In the genomic region with DNA sequence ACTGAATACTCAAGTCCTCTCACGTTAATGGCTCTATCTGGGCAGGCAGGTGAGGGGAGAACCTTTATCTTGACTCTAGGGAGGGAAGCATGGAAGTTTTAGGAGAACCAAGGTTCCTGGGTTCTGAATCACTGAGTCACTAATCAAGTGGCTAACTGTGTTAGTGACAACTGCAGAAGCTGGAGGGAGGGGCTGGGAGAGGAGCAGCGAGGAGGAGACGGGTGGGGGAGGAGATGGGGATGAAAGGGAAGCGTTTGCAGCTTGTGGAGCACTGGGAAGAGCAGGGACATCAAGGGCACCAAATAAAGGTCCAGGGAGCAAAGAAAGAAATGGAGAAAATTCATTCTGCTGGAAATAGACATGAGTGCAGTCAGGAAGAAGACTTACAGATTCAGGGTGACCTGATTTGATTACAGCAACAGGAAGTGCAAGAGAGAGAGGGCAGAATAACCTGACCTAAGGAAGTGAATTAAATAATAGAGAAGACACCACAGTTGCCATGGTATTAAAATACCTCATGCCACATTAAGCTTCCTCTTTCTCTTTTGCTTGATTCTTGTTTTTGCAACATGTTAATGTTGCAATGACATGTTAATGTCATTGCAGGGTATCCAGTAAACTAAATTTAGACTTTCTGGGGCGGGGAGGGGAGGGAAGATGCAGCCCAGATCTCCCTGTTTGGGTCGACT, we compare ENCODE assay signal across 9 cellular contexts. TPM values are rescaled to one million over a fixed set of nuclear protein-coding genes. Genes with fewer than 3 reads are reported as not detected.
DNase-seq lines count a peak whose midpoint lies in the region; ATAC-seq and TF ChIP-seq lines count a peak whose summit lies in the region.
"Had no signal": no experiment of that assay in that cellular context is flagged by ENCODE, and none has a peak within 500 bp of the region (broad histone marks: within the 10 kb centered on the region; RNA-seq: fewer than 3 reads in every experiment).

No MANE protein-coding gene starts in this region.

- H3K27me3 ChIP-seq in CD4-positive, CD25-positive, alpha-beta regulatory T cell (ENCODE audit: control insufficient read depth, insufficient read depth, low read length), result no peaks in the 10 kb centered on the region
- H3K27me3 ChIP-seq in WERI-Rb-1 (ENCODE audit: insufficient read depth, low read depth, severe bottlenecking), result peaks cover 21% of the 10 kb centered on the region
- peaks cover 9% of the 10 kb centered on the region for H3K27me3 ChIP-seq in mesendoderm (ENCODE audit: insufficient read depth, low read length, poor library complexity)
- no peaks in the 10 kb centered on the region for H3K27me3 ChIP-seq in tibial nerve

- no peaks in the 10 kb centered on the region for H3K36me3 ChIP-seq in CD4-positive, CD25-positive, alpha-beta regulatory T cell (ENCODE audit: control insufficient read depth, insufficient read depth, low read length)
- H3K36me3 ChIP-seq in WERI-Rb-1 (no peaks in the 10 kb centered on the region), mesendoderm (ENCODE audit: control insufficient read depth, insufficient read depth, low read length) (no peaks in the 10 kb centered on the region), tibial nerve (no peaks in the 10 kb centered on the region)

- no peaks in the 10 kb centered on the region for H3K79me2 ChIP-seq in mesendoderm (ENCODE audit: control insufficient read depth, insufficient read depth, low read length)

- H4K5ac ChIP-seq in mesendoderm (ENCODE audit: low read length), result no peak overlapping the region

- no peaks in the 10 kb centered on the region for H3K36me3 Mint-ChIP-seq in CD4-positive, CD25-positive, alpha-beta regulatory T cell

- peak overlapping the region; percentile 44 for H3K56ac ChIP-seq in mesendoderm (ENCODE audit: low read length)

- H3K4me1 Mint-ChIP-seq in CD4-positive, CD25-positive, alpha-beta regulatory T cell, result peaks cover 11 to 49% (median 27%) of the 10 kb centered on the region in 4 donors

- no peaks in the 10 kb centered on the region for H3K9me3 Mint-ChIP-seq in CD4-positive, CD25-positive, alpha-beta regulatory T cell

- no peak overlapping the region for H3K23ac ChIP-seq in mesendoderm (ENCODE audit: low read length)

- H3K4me3 Mint-ChIP-seq in CD4-positive, CD25-positive, alpha-beta regulatory T cell, result peak overlapping the region; percentile 83 to 95 (median 90)

- peaks cover 40% of the 10 kb centered on the region for H3K4me1 ChIP-seq in CD4-positive, CD25-positive, alpha-beta regulatory T cell (ENCODE audit: control insufficient read depth, insufficient read depth, low read length, poor library complexity, severe bottlenecking)
- H3K4me1 ChIP-seq in mesendoderm (ENCODE audit: control insufficient read depth, low read depth, low read length) (peaks cover 5% of the 10 kb centered on the region), tibial nerve (peaks cover 0 to 33% (median 9%) of the 10 kb centered on the region in 4 donors)

- no peak overlapping the region for H2BK15ac ChIP-seq in mesendoderm (replicated peaks; ENCODE audit: low read depth)

- peak in 1 of 2 donors; percentile 35 for TF ChIP-seq EP300 in tibial nerve (IDR thresholded peaks at IDR 0.05)

- no peaks in the 10 kb centered on the region for H3K9me3 ChIP-seq in CD4-positive, CD25-positive, alpha-beta regulatory T cell (ENCODE audit: control insufficient read depth in 2 of 2, low read length in 2 of 2)
- no peaks in the 10 kb centered on the region for H3K9me3 ChIP-seq in WERI-Rb-1 (ENCODE audit: severe bottlenecking)
- no peaks in the 10 kb centered on the region for H3K9me3 ChIP-seq in tibial nerve

- H3K9ac ChIP-seq in mesendoderm (ENCODE audit: low read length), result no peak overlapping the region

- H2BK120ac ChIP-seq in mesendoderm (ENCODE audit: low read depth, low read length), result no peak overlapping the region

- no peak overlapping the region for H2BK5ac ChIP-seq in mesendoderm (ENCODE audit: low read length)

- H3K79me1 ChIP-seq in mesendoderm (ENCODE audit: low read length), result no peaks in the 10 kb centered on the region

- no peak for TF ChIP-seq POLR2A in tibial nerve (IDR thresholded peaks at IDR 0.05)

- DNase-seq in CD4-positive, CD25-positive, alpha-beta regulatory T cell, result peak in 2 of 3 donors; percentile 83 to 86
- DNase-seq in WERI-Rb-1 (peak; percentile 31), mesendoderm (peak; percentile 75), NCI-H2081 treated with DMSO at 0.1 percent for 48 hours (lab: John Stamatoyannopoulos, UW) (no peak), tibial nerve (ENCODE audit: low spot score in 2 of 2) (no peak)
- no peak for DNase-seq in stimulated activated CD4-positive, alpha-beta T cell treated with anti-CD3 and anti-CD28 coated beads, Interleukin-2, amount 100 ng/mL, for 24 hours
- DNase-seq: left cardiac atrium had no signal

- H3K4me2 ChIP-seq in mesendoderm (ENCODE audit: low read length), result no peak overlapping the region

- H3K27ac Mint-ChIP-seq in CD4-positive, CD25-positive, alpha-beta regulatory T cell, result peak overlapping the region; percentile 97 to 100 (median 99)

- ATAC-seq in CD4-positive, CD25-positive, alpha-beta regulatory T cell (ENCODE audit: low read depth in 2 of 2), result peak; percentile 75 to 76
- ATAC-seq in HG03175 (IDR thresholded peaks at IDR 0.05; ENCODE audit: unreplicated experiment) (peak; percentile 41), GM18870 (IDR thresholded peaks at IDR 0.05; ENCODE audit: unreplicated experiment) (no peak)
- ATAC-seq: left cardiac atrium had no signal

- no peak overlapping the region for H3K18ac ChIP-seq in mesendoderm (ENCODE audit: low read length)

- H3K4me3 ChIP-seq in CD4-positive, CD25-positive, alpha-beta regulatory T cell (ENCODE audit: low read depth, low read length), result peak overlapping the region; percentile 65
- no peak overlapping the region for H3K4me3 ChIP-seq in WERI-Rb-1 (ENCODE audit: low read depth, low read length)
- H3K4me3 ChIP-seq in mesendoderm (ENCODE audit: low read length), result no peak overlapping the region
- peak overlapping the region in 1 of 4 donors; percentile 14 for H3K4me3 ChIP-seq in tibial nerve

- H3K27me3 Mint-ChIP-seq in CD4-positive, CD25-positive, alpha-beta regulatory T cell, result no peaks in the 10 kb centered on the region

- no peak for TF ChIP-seq CTCF in WERI-Rb-1 (IDR thresholded peaks at IDR 0.05; ENCODE audit: low read depth, low read length)
- TF ChIP-seq CTCF in tibial nerve (IDR thresholded peaks at IDR 0.05), result no peak

- no peak overlapping the region for H2AK5ac ChIP-seq in mesendoderm (ENCODE audit: low read length)

- H3K4ac ChIP-seq in mesendoderm (ENCODE audit: low read depth, low read length), result no peak overlapping the region

- peak overlapping the region; percentile 88 for H3K27ac ChIP-seq in CD4-positive, CD25-positive, alpha-beta regulatory T cell (ENCODE audit: insufficient read depth, low read length, poor library complexity, severe bottlenecking)
- H3K27ac ChIP-seq in WERI-Rb-1, result no peak overlapping the region
- no peak overlapping the region for H3K27ac ChIP-seq in mesendoderm (ENCODE audit: low read depth, low read length)
- H3K27ac ChIP-seq in tibial nerve, result peak overlapping the region in 2 of 4 donors; percentile 22 to 52

- H4K8ac ChIP-seq in mesendoderm (ENCODE audit: low read depth, low read length), result no peak overlapping the region

- WGBS in mesendoderm (ENCODE audit: extremely low coverage, insufficient coverage, low lambda C conversion rate), result no CpG with 5 or more reads among the region's 6 CpGs
- WGBS in tibial nerve, 2 donors, result 39 to 46% methylated on average over 6 of the region's 6 CpGs

RNA-seq across cellular contexts. Expression of a gene that starts 4.5 kb away (rescaled TPM):
- total RNA-seq in CD4-positive, CD25-positive, alpha-beta regulatory T cell, result 50.8 TPM
- 10 to 100 TPM in 2 of 4 donors, 1 to 10 TPM in 2; 8.9 to 13.8 (median 10.1) TPM for polyA plus RNA-seq in CD4-positive, CD25-positive, alpha-beta regulatory T cell
- polyA plus RNA-seq in mesendoderm (2013, experiment 1 of 2), result 10.1 TPM
- 9.5 TPM for polyA plus RNA-seq in mesendoderm (2013, experiment 2 of 2)
- total RNA-seq in tibial nerve, result 10 to 100 TPM; 49.2 to 81.4 (median 65.7) TPM

Comparison
In these comparisons a context has a peak if more than half of its experiments do, and no peak if none do; other contexts are left out.
1. DNase-seq: peak in CD4-positive, CD25-positive, alpha-beta regulatory T cell (2 of 3), WERI-Rb-1 (single experiment) and mesendoderm (single experiment); none in stimulated activated CD4-positive, alpha-beta T cell treated with anti-CD3 and anti-CD28 coated beads, Interleukin-2, amount 100 ng/mL, for 24 hours (0 of 2), NCI-H2081 treated with DMSO at 0.1 percent for 48 hours (single experiment) and tibial nerve (0 of 2).